Comparison of ENCODE assay signal across 36 cellular contexts in genomic region chr2:206986943-206987342, GRCh38.
"Had no signal": no experiment of that assay in that cellular context is flagged by ENCODE, and none has a peak within 500 bp of the region (broad histone marks: within the 10 kb centered on the region; RNA-seq: fewer than 3 reads in every experiment).

No MANE protein-coding gene starts in this region.

- H3K9me3 Mint-ChIP-seq: activated B cell treated with CpG ODN at 0.5 μM for 24 hours; activated naive CD4-positive, alpha-beta T cell treated with anti-CD3 and anti-CD28 coated beads, Interleukin-2, amount 50 U/mL, for 24 hours; activated naive CD8-positive, alpha-beta T cell treated with anti-CD3 and anti-CD28 coated beads, Interleukin-2, amount 10 ng/mL, durations not matched to agents 7 days and 5 days; activated T-helper 2 cell treated with anti-CD3 and anti-CD28 coated beads, Interferon-gamma antibody, Interleukin-2, Interleukin-4, amounts not matched to agents 10 μg/mL and 5 μg/mL and 100 μg/mL, durations not matched to agents 14 hours and 24 hours and 36 hours had no signal

- H3K27ac ChIP-seq: ascending aorta, cardiac muscle cell, VCaP had no signal

- H3K27ac Mint-ChIP-seq: activated B cell treated with CpG ODN at 0.5 μM for 24 hours; activated CD4-positive, alpha-beta memory T cell treated with anti-CD3 and anti-CD28 coated beads for 36 hours; activated naive CD8-positive, alpha-beta T cell treated with anti-CD3 and anti-CD28 coated beads, Interleukin-2, amount 10 ng/mL, durations not matched to agents 7 days and 5 days; activated T-helper 2 cell treated with anti-CD3 and anti-CD28 coated beads, Interferon-gamma antibody, Interleukin-2, Interleukin-4, amounts not matched to agents 10 μg/mL and 5 μg/mL and 100 μg/mL, durations not matched to agents 14 hours and 24 hours and 36 hours had no signal

- DNase-seq: activated B cell treated with CpG ODN at 0.5 μM for 24 hours; activated CD4-positive, alpha-beta memory T cell treated with anti-CD3 and anti-CD28 coated beads for 36 hours; activated CD4-positive, alpha-beta T cell treated with anti-CD3 and anti-CD28 coated beads for 4 hours; activated CD4-positive, alpha-beta T cell treated with anti-CD3 and anti-CD28 coated beads, Interleukin-2, amount 50 U/mL, for 1 hour; activated CD8-positive, alpha-beta memory T cell treated with anti-CD3 and anti-CD28 coated beads, Interleukin-2, amount 50 U/mL, for 4 hours; activated gamma-delta T cell; activated naive CD4-positive, alpha-beta T cell treated with Interleukin-2 at 50 U/mL for 16 hours; activated naive CD8-positive, alpha-beta T cell treated with anti-CD3 and anti-CD28 coated beads, Interleukin-2, amount 10 ng/mL, durations not matched to agents 7 days and 5 days; activated T-cell treated with anti-CD3 and anti-CD28 coated beads for 4 hours; activated T-cell treated with anti-CD3 and anti-CD28 coated beads, Interleukin-2, amount 50 U/mL, for 48 hours; amygdala; Kasumi-1; KG1; MG63; MV-4-11; NCI-H1092 treated with DMSO at 0.1 percent for 48 hours; NCI-H1417; NCI-H146; NCI-H187; NCI-H2029 treated with DMSO at 0.1 percent for 48 hours; NCI-H2107; NCI-H2171; NCI-H510A; NCI-H526; NCI-H748 treated with DMSO at 0.1 percent for 48 hours; Right ventricle myocardium superior; SW 1271; T-helper 1 cell; T-helper 2 cell; T-helper 9 cell had no signal

- H3K4me1 Mint-ChIP-seq: central memory CD8-positive, alpha-beta T cell had no signal

- H3K27me3 Mint-ChIP-seq: activated CD4-positive, alpha-beta memory T cell treated with anti-CD3 and anti-CD28 coated beads for 36 hours; activated naive CD4-positive, alpha-beta T cell treated with anti-CD3 and anti-CD28 coated beads, Interleukin-2, amount 50 U/mL, for 24 hours; activated naive CD8-positive, alpha-beta T cell treated with anti-CD3 and anti-CD28 coated beads, Interleukin-2, amount 10 ng/mL, durations not matched to agents 7 days and 5 days had no signal

- H3K27me3 ChIP-seq: ascending aorta, cardiac muscle cell, MG63 had no signal

- H3K4me3 Mint-ChIP-seq: activated B cell treated with CpG ODN at 0.5 μM for 24 hours; activated CD4-positive, alpha-beta memory T cell treated with anti-CD3 and anti-CD28 coated beads for 36 hours; activated naive CD4-positive, alpha-beta T cell treated with anti-CD3 and anti-CD28 coated beads, Interleukin-2, amount 50 U/mL, for 24 hours; activated naive CD8-positive, alpha-beta T cell treated with anti-CD3 and anti-CD28 coated beads, Interleukin-2, amount 10 ng/mL, durations not matched to agents 7 days and 5 days; central memory CD8-positive, alpha-beta T cell had no signal

- H3K9me3 ChIP-seq: ascending aorta, MG63 had no signal

- H3K36me3 ChIP-seq: ascending aorta, cardiac muscle cell, MG63 had no signal

- H3K4me3 ChIP-seq: ascending aorta, cardiac muscle cell, MG63 had no signal
